Comparison of ENCODE assay signal across 37 cellular contexts in the genomic region with DNA sequence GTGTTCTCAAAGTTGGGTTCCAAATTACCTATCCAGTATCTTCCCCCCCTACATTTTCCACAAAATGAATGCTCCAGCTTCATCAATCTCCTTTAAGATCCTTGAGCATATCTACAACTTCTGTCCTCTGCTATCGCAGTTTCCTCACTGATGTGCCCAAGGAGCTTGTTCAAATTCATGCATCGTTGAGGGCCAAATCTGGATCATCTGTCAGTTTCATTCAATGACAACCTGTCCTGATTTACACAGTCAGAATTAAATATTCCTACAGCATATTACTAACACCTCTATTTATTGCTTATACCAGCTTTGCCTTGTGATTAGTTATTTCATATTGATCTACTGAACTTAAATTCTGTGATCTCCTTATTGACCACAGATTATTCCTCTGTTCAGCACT.
"Had no signal": no experiment of that assay in that cellular context is flagged by ENCODE, and none has a peak within 500 bp of the region (broad histone marks: within the 10 kb centered on the region; RNA-seq: fewer than 3 reads in every experiment).

No MANE protein-coding gene starts in this region.

- H3K27me3 ChIP-seq: adrenal gland, ascending aorta, body of pancreas, brain microvascular endothelial cell, breast epithelium, cardiac muscle cell had no signal

- H3K27ac Mint-ChIP-seq: activated naive CD4-positive, alpha-beta T cell treated with anti-CD3 and anti-CD28 coated beads for 36 hours; activated naive CD4-positive, alpha-beta T cell treated with anti-CD3 and anti-CD28 coated beads, Interleukin-2, amount 10 ng/mL, durations not matched to agents 7 days and 5 days; activated naive CD4-positive, alpha-beta T cell treated with anti-CD3 and anti-CD28 coated beads, Interleukin-2, amount 50 U/mL, for 24 hours; activated naive CD4-positive, alpha-beta T cell treated with anti-CD3 and anti-CD28 coated beads, Interleukin-2, amount 50 U/mL, for 72 hours; activated naive CD8-positive, alpha-beta T cell; activated naive CD8-positive, alpha-beta T cell treated with anti-CD3 and anti-CD28 coated beads for 36 hours; activated naive CD8-positive, alpha-beta T cell treated with anti-CD3 and anti-CD28 coated beads, Interleukin-2, amount 10 ng/mL, durations not matched to agents 7 days and 5 days; activated naive CD8-positive, alpha-beta T cell treated with anti-CD3 and anti-CD28 coated beads, Interleukin-2, amount 50 U/mL, for 24 hours; activated T-cell treated with anti-CD3 and anti-CD28 coated beads, Interleukin-2, amount 50 U/mL, for 24 hours; activated T-cell treated with anti-CD3 and anti-CD28 coated beads, Interleukin-2, amount 50 U/mL, for 72 hours; activated T-helper 1 cell treated with anti-CD3 and anti-CD28 coated beads, Interleukin-12 subunit alpha, Interleukin-12 subunit beta, Interleukin-2, Interleukin-4 antibody, amounts not matched to agents 30 ng/mL and 10 ng/mL and 1 ng/mL, durations not matched to agents 14 hours and 24 hours and 36 hours; activated T-helper 17 cell treated with anti-CD3 and anti-CD28 coated beads, Interleukin-2, amount 50 U/mL, for 72 hours; activated T-helper 2 cell treated with anti-CD3 and anti-CD28 coated beads, Interferon-gamma antibody, Interleukin-2, Interleukin-4, amounts not matched to agents 10 μg/mL and 5 μg/mL and 100 μg/mL, durations not matched to agents 14 hours and 24 hours and 36 hours; brain had no signal

- H3K4me3 Mint-ChIP-seq: activated naive CD4-positive, alpha-beta T cell treated with anti-CD3 and anti-CD28 coated beads for 36 hours; activated naive CD4-positive, alpha-beta T cell treated with anti-CD3 and anti-CD28 coated beads, Interleukin-2, amount 10 ng/mL, durations not matched to agents 7 days and 5 days; activated naive CD4-positive, alpha-beta T cell treated with anti-CD3 and anti-CD28 coated beads, Interleukin-2, amount 50 U/mL, for 24 hours; activated naive CD8-positive, alpha-beta T cell; activated naive CD8-positive, alpha-beta T cell treated with anti-CD3 and anti-CD28 coated beads for 36 hours; activated naive CD8-positive, alpha-beta T cell treated with anti-CD3 and anti-CD28 coated beads, Interleukin-2, amount 10 ng/mL, durations not matched to agents 7 days and 5 days; activated naive CD8-positive, alpha-beta T cell treated with anti-CD3 and anti-CD28 coated beads, Interleukin-2, amount 50 U/mL, for 24 hours; activated T-cell treated with anti-CD3 and anti-CD28 coated beads, Interleukin-2, amount 50 U/mL, for 24 hours; activated T-cell treated with anti-CD3 and anti-CD28 coated beads, Interleukin-2, amount 50 U/mL, for 4 hours; activated T-cell treated with anti-CD3 and anti-CD28 coated beads, Interleukin-2, amount 50 U/mL, for 72 hours; activated T-helper 1 cell treated with anti-CD3 and anti-CD28 coated beads, Interleukin-12 subunit alpha, Interleukin-12 subunit beta, Interleukin-2, Interleukin-4 antibody, amounts not matched to agents 30 ng/mL and 10 ng/mL and 1 ng/mL, durations not matched to agents 14 hours and 24 hours and 36 hours; activated T-helper 17 cell treated with anti-CD3 and anti-CD28 coated beads, Interleukin-2, amount 50 U/mL, for 72 hours; brain; central memory CD8-positive, alpha-beta T cell had no signal

- H3K9me3 ChIP-seq: adrenal gland, ascending aorta, body of pancreas, breast epithelium had no signal

- H3K27me3 Mint-ChIP-seq: activated naive CD4-positive, alpha-beta T cell treated with anti-CD3 and anti-CD28 coated beads, Interleukin-2, amount 10 ng/mL, durations not matched to agents 7 days and 5 days; activated naive CD8-positive, alpha-beta T cell treated with anti-CD3 and anti-CD28 coated beads, Interleukin-2, amount 50 U/mL, for 24 hours; activated T-cell treated with anti-CD3 and anti-CD28 coated beads, Interleukin-2, amount 50 U/mL, for 24 hours; brain; central memory CD8-positive, alpha-beta T cell had no signal

- H3K9me3 Mint-ChIP-seq: activated naive CD4-positive, alpha-beta T cell treated with anti-CD3 and anti-CD28 coated beads for 36 hours; activated naive CD4-positive, alpha-beta T cell treated with anti-CD3 and anti-CD28 coated beads, Interleukin-2, amount 10 ng/mL, durations not matched to agents 7 days and 5 days; activated naive CD4-positive, alpha-beta T cell treated with anti-CD3 and anti-CD28 coated beads, Interleukin-2, amount 50 U/mL, for 24 hours; activated naive CD4-positive, alpha-beta T cell treated with anti-CD3 and anti-CD28 coated beads, Interleukin-2, amount 50 U/mL, for 72 hours; activated naive CD8-positive, alpha-beta T cell treated with anti-CD3 and anti-CD28 coated beads for 36 hours; activated naive CD8-positive, alpha-beta T cell treated with anti-CD3 and anti-CD28 coated beads, Interleukin-2, amount 10 ng/mL, durations not matched to agents 7 days and 5 days; activated naive CD8-positive, alpha-beta T cell treated with anti-CD3 and anti-CD28 coated beads, Interleukin-2, amount 50 U/mL, for 24 hours; activated T-cell treated with anti-CD3 and anti-CD28 coated beads, Interleukin-2, amount 50 U/mL, for 24 hours; activated T-cell treated with anti-CD3 and anti-CD28 coated beads, Interleukin-2, amount 50 U/mL, for 4 hours; activated T-cell treated with anti-CD3 and anti-CD28 coated beads, Interleukin-2, amount 50 U/mL, for 72 hours; activated T-helper 1 cell treated with anti-CD3 and anti-CD28 coated beads, Interleukin-12 subunit alpha, Interleukin-12 subunit beta, Interleukin-2, Interleukin-4 antibody, amounts not matched to agents 30 ng/mL and 10 ng/mL and 1 ng/mL, durations not matched to agents 14 hours and 24 hours and 36 hours; activated T-helper 17 cell treated with anti-CD3 and anti-CD28 coated beads, Interleukin-2, amount 50 U/mL, for 72 hours; activated T-helper 2 cell treated with anti-CD3 and anti-CD28 coated beads, Interferon-gamma antibody, Interleukin-2, Interleukin-4, amounts not matched to agents 10 μg/mL and 5 μg/mL and 100 μg/mL, durations not matched to agents 14 hours and 24 hours and 36 hours; brain; central memory CD8-positive, alpha-beta T cell had no signal

- H3K27ac ChIP-seq: adrenal gland, ascending aorta, body of pancreas, brain microvascular endothelial cell, breast epithelium, cardiac muscle cell had no signal

- DNase-seq: activated effector memory CD4-positive, alpha-beta T cell treated with anti-CD3 and anti-CD28 coated beads, Interleukin-2, amount 50 U/mL, for 16 hours; activated effector memory CD4-positive, alpha-beta T cell treated with Interleukin-2 at 50 U/mL for 16 hours; activated gamma-delta T cell; activated gamma-delta T cell treated with Interleukin-2 at 50 U/mL for 16 hours; activated naive CD4-positive, alpha-beta T cell; activated naive CD4-positive, alpha-beta T cell treated with anti-CD3 and anti-CD28 coated beads for 36 hours; activated naive CD4-positive, alpha-beta T cell treated with anti-CD3 and anti-CD28 coated beads, Interleukin-2, amount 10 ng/mL, durations not matched to agents 7 days and 5 days; activated naive CD4-positive, alpha-beta T cell treated with Interleukin-2 at 50 U/mL for 16 hours; activated naive CD8-positive, alpha-beta T cell treated with anti-CD3 and anti-CD28 coated beads for 36 hours; activated naive CD8-positive, alpha-beta T cell treated with anti-CD3 and anti-CD28 coated beads, Interleukin-2, amount 10 ng/mL, durations not matched to agents 7 days and 5 days; activated naive CD8-positive, alpha-beta T cell treated with anti-CD3 and anti-CD28 coated beads, Interleukin-2, amount 50 U/mL, for 24 hours; activated T-cell treated with anti-CD3 and anti-CD28 coated beads for 4 hours; activated T-cell treated with anti-CD3 and anti-CD28 coated beads, Interleukin-2, amount 50 U/mL, for 1 hour; activated T-cell treated with anti-CD3 and anti-CD28 coated beads, Interleukin-2, amount 50 U/mL, for 24 hours; activated T-cell treated with anti-CD3 and anti-CD28 coated beads, Interleukin-2, amount 50 U/mL, for 4 hours; activated T-cell treated with anti-CD3 and anti-CD28 coated beads, Interleukin-2, amount 50 U/mL, for 48 hours; activated T-cell treated with anti-CD3 and anti-CD28 coated beads, Interleukin-2, amount 50 U/mL, for 72 hours; adrenal gland; amniotic stem cell; amygdala; anterior cingulate cortex; aorta; body of pancreas; brain microvascular endothelial cell; central memory CD4-positive, alpha-beta T cell; cerebellar nuclear complex had no signal

- H3K36me3 ChIP-seq: adrenal gland, ascending aorta, brain microvascular endothelial cell, breast epithelium, cardiac muscle cell had no signal

- H3K4me3 ChIP-seq: adrenal gland, ascending aorta, body of pancreas, breast epithelium, cardiac muscle cell had no signal

- ATAC-seq: activated naive CD4-positive, alpha-beta T cell treated with anti-CD3 and anti-CD28 coated beads, Interleukin-2, amount 50 U/mL, for 72 hours; activated naive CD8-positive, alpha-beta T cell treated with anti-CD3 and anti-CD28 coated beads, Interleukin-2, amount 50 U/mL, for 24 hours; activated T-cell treated with anti-CD3 and anti-CD28 coated beads, Interleukin-2, amount 50 U/mL, for 4 hours; activated T-cell treated with anti-CD3 and anti-CD28 coated beads, Interleukin-2, amount 50 U/mL, for 72 hours; activated T-helper 17 cell treated with anti-CD3 and anti-CD28 coated beads, Interleukin-2, amount 50 U/mL, for 72 hours; body of pancreas had no signal

- H3K36me3 Mint-ChIP-seq: activated naive CD4-positive, alpha-beta T cell treated with anti-CD3 and anti-CD28 coated beads, Interleukin-2, amount 10 ng/mL, durations not matched to agents 7 days and 5 days; activated naive CD4-positive, alpha-beta T cell treated with anti-CD3 and anti-CD28 coated beads, Interleukin-2, amount 50 U/mL, for 24 hours; activated naive CD4-positive, alpha-beta T cell treated with anti-CD3 and anti-CD28 coated beads, Interleukin-2, amount 50 U/mL, for 72 hours; activated naive CD8-positive, alpha-beta T cell; activated naive CD8-positive, alpha-beta T cell treated with anti-CD3 and anti-CD28 coated beads for 36 hours; activated naive CD8-positive, alpha-beta T cell treated with anti-CD3 and anti-CD28 coated beads, Interleukin-2, amount 10 ng/mL, durations not matched to agents 7 days and 5 days; brain had no signal

- H3K4me1 Mint-ChIP-seq: activated naive CD4-positive, alpha-beta T cell treated with anti-CD3 and anti-CD28 coated beads, Interleukin-2, amount 10 ng/mL, durations not matched to agents 7 days and 5 days; activated naive CD4-positive, alpha-beta T cell treated with anti-CD3 and anti-CD28 coated beads, Interleukin-2, amount 50 U/mL, for 24 hours; activated naive CD8-positive, alpha-beta T cell treated with anti-CD3 and anti-CD28 coated beads for 36 hours; activated naive CD8-positive, alpha-beta T cell treated with anti-CD3 and anti-CD28 coated beads, Interleukin-2, amount 10 ng/mL, durations not matched to agents 7 days and 5 days; activated naive CD8-positive, alpha-beta T cell treated with anti-CD3 and anti-CD28 coated beads, Interleukin-2, amount 50 U/mL, for 24 hours; activated T-helper 17 cell treated with anti-CD3 and anti-CD28 coated beads, Interleukin-2, amount 50 U/mL, for 72 hours; brain; central memory CD8-positive, alpha-beta T cell had no signal
